In the genomic region with DNA sequence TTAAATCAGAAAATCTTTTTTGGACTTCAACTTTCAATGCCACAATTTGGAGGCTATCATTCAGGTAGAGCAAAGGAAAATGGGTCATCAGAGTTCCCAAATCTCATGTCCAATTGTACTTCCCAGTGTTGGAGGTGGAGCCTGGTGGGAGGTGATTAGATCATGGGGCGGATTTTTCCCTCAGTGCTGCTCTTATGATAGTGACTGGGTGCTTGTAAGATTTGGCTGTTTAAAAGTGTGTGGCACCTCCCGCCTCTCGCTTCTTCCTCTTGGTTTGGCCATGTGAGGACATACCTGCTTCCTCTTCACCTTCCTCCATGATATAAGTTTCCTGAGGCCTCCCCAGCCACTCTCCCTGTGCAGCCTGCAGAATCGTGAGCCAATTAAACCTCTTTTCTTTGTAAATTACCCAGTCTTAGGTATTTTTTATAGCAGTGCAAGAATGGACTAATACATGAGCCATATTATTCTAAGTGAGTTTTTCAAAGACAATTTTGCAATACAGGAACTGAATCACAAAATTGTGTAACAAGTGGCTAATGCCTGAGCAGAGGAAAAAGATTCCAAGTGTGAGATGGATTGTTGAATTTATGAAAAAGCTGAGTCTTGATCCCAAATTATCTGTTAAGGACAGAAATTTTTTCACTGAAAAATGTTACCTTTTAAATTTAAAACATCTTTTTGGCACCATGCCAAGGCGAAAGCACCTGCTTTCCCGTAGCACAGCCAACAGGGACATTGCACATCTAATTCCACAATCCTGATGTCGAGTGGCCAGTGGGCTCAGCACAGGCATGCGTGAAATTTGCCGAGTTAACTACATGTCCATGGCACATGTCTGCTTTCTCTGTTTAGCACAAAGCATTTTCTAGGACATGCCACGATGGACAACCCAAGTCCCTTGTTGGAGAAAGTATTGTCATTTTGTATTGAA, we compare ENCODE assay signal across 12 cellular contexts.
DNase-seq lines count a peak whose midpoint lies in the region; ATAC-seq and TF ChIP-seq lines count a peak whose summit lies in the region.
"Had no signal": no experiment of that assay in that cellular context is flagged by ENCODE, and none has a peak within 500 bp of the region (broad histone marks: within the 10 kb centered on the region; RNA-seq: fewer than 3 reads in every experiment).

No MANE protein-coding gene starts in this region.

- no peaks in the 10 kb centered on the region for H3K9me3 ChIP-seq in HEK293 (ENCODE audit: control insufficient read depth, insufficient read depth, low read depth, low read length)
- no peaks in the 10 kb centered on the region for H3K9me3 ChIP-seq in gastrocnemius medialis
- no peaks in the 10 kb centered on the region for H3K9me3 ChIP-seq in CD8-positive, alpha-beta T cell (ENCODE audit: low read length)

- in situ Hi-C loops in gastrocnemius medialis (cut with MboI; ENCODE audit: low sequenced_read_pairs in 4 of 4) (no loop called here), G401 (cut with HindIII; ENCODE audit: low sequenced_read_pairs) (no loop called here)

- H3K36me3 ChIP-seq in HEK293 (ENCODE audit: control insufficient read depth in 2 of 2, insufficient read depth in 1 of 2, low read length in 2 of 2) (no peaks in the 10 kb centered on the region), gastrocnemius medialis (no peaks in the 10 kb centered on the region)
- no peaks in the 10 kb centered on the region for H3K36me3 ChIP-seq in CD8-positive, alpha-beta T cell (ENCODE audit: insufficient read depth, low read length)

- peak; percentile 66 to 77 for ATAC-seq in gastrocnemius medialis
- no peak for ATAC-seq in CD8-positive, alpha-beta T cell
- no peak for ATAC-seq in HG03039 (IDR thresholded peaks at IDR 0.05; ENCODE audit: unreplicated experiment)
- no peak for ATAC-seq in GM19467 (IDR thresholded peaks at IDR 0.05; ENCODE audit: unreplicated experiment)

- no peak for TF ChIP-seq CTCF in HEK293 (tag by site-specific recombination; IDR thresholded peaks at IDR 0.05)
- no peak for TF ChIP-seq CTCF in RWPE1 (conservative IDR thresholded peaks at IDR 0.05; ENCODE audit: low read depth)
- no peak for TF ChIP-seq CTCF in fibroblast of the aortic adventitia (IDR thresholded peaks at IDR 0.05; ENCODE audit: insufficient read depth, low read length)
- no peak for TF ChIP-seq CTCF in gastrocnemius medialis (IDR thresholded peaks at IDR 0.05 in 4 of 5, conservative IDR thresholded peaks at IDR 0.05 in 1 of 5)
- no peak for TF ChIP-seq CTCF in CD8-positive, alpha-beta T cell (IDR thresholded peaks at IDR 0.05)

- no peaks in the 10 kb centered on the region for H3K27me3 ChIP-seq in gastrocnemius medialis
- H3K27me3 ChIP-seq in CD8-positive, alpha-beta T cell (ENCODE audit: insufficient read depth, low read length), result no peaks in the 10 kb centered on the region

- no peak for TF ChIP-seq POLR2A in gastrocnemius medialis (IDR thresholded peaks at IDR 0.05)

- no peaks in the 10 kb centered on the region for H3K9me3 Mint-ChIP-seq in CD8-positive, alpha-beta T cell
- H3K9me3 Mint-ChIP-seq: T-helper 1 cell treated with Interleukin-12 subunit alpha and Interleukin-12 subunit beta and Interleukin-4 antibody, amounts not matched to agents 30 μg/mL and 1 μg/mL, for 36 hours had no signal

- H3K4me1 ChIP-seq in HEK293 (ENCODE audit: control insufficient read depth, insufficient read depth, low read length) (no peaks in the 10 kb centered on the region), gastrocnemius medialis (peaks cover 0 to 3% of the 10 kb centered on the region in 2 donors)
- H3K4me1 ChIP-seq in CD8-positive, alpha-beta T cell (ENCODE audit: insufficient read depth, low read length), result no peaks in the 10 kb centered on the region

- intact Hi-C loops in gastrocnemius medialis (cut with DNase I; ENCODE audit: low total_unique reads), result no loop called here
- intact Hi-C loops in CD8-positive, alpha-beta T cell (cut with DNase I, micrococcal nuclease), result no loop called here

- DNase-seq in RWPE1 (ENCODE audit: low spot score) (peak; percentile 65), fibroblast of the aortic adventitia (ENCODE audit: low read depth) (peak; percentile 94), gastrocnemius medialis (no peak), G401 (ENCODE audit: low spot score) (no peak)
- no peak for DNase-seq in CD8-positive, alpha-beta T cell
- DNase-seq: activated T-cell treated with anti-CD3 and anti-CD28 coated beads for 4 hours, caudate nucleus, DND-41 had no signal

- no peaks in the 10 kb centered on the region for H3K36me3 Mint-ChIP-seq in CD8-positive, alpha-beta T cell

- POLR2A ChIA-PET in HEK293 (lab: Yijun Ruan, JAX) (no interaction called here), RWPE1 (lab: Yijun Ruan, JAX; ENCODE audit: low non-redundant PET) (no interaction called here)
- POLR2A ChIA-PET in CD8-positive, alpha-beta T cell (lab: Charles Lee), result no interaction called here

- CTCF ChIA-PET in HEK293 (lab: Yijun Ruan, JAX) (no interaction called here), RWPE1 (lab: Yijun Ruan, JAX) (no interaction called here)
- CTCF ChIA-PET in CD8-positive, alpha-beta T cell (lab: Charles Lee), result no interaction called here

- H3K4me1 Mint-ChIP-seq in CD8-positive, alpha-beta T cell (ENCODE audit: low read depth), result no peaks in the 10 kb centered on the region

- H3K27ac ChIP-seq in HEK293 (ENCODE audit: extremely low read depth, low read depth, low read length), result no peak overlapping the region
- H3K27ac ChIP-seq in RWPE1, result peak overlapping the region; percentile 88
- H3K27ac ChIP-seq in gastrocnemius medialis, result peak overlapping the region in 3 of 4 donors; percentile 27 to 45 (median 29)
- H3K27ac ChIP-seq in CD8-positive, alpha-beta T cell (ENCODE audit: low read depth, low read length), result no peak overlapping the region

- H3K4me3 Mint-ChIP-seq in CD8-positive, alpha-beta T cell, result no peak overlapping the region
- H3K4me3 Mint-ChIP-seq: T-helper 1 cell treated with Interleukin-12 subunit alpha and Interleukin-12 subunit beta and Interleukin-4 antibody, amounts not matched to agents 30 μg/mL and 1 μg/mL, for 36 hours had no signal

- H3K4me3 ChIP-seq in HEK293 (ENCODE audit: low read depth, low read length) (no peak overlapping the region), fibroblast of the aortic adventitia (ENCODE audit: low read depth, low read length) (no peak overlapping the region), gastrocnemius medialis (no peak overlapping the region)
- H3K4me3 ChIP-seq in CD8-positive, alpha-beta T cell (ENCODE audit: low read depth, low read length), result no peak overlapping the region

- no peak overlapping the region for H3K27ac Mint-ChIP-seq in CD8-positive, alpha-beta T cell
- H3K27ac Mint-ChIP-seq: T-helper 1 cell treated with Interleukin-12 subunit alpha and Interleukin-12 subunit beta and Interleukin-4 antibody, amounts not matched to agents 30 μg/mL and 1 μg/mL, for 36 hours had no signal

- H3K27me3 Mint-ChIP-seq in CD8-positive, alpha-beta T cell (ENCODE audit: low read depth), result no peaks in the 10 kb centered on the region

TF ChIP-seq in HEK293, 187 proteins besides CTCF, POLR2A, EP300 and RAD21:
- TF ChIP-seq, protein P1, sequence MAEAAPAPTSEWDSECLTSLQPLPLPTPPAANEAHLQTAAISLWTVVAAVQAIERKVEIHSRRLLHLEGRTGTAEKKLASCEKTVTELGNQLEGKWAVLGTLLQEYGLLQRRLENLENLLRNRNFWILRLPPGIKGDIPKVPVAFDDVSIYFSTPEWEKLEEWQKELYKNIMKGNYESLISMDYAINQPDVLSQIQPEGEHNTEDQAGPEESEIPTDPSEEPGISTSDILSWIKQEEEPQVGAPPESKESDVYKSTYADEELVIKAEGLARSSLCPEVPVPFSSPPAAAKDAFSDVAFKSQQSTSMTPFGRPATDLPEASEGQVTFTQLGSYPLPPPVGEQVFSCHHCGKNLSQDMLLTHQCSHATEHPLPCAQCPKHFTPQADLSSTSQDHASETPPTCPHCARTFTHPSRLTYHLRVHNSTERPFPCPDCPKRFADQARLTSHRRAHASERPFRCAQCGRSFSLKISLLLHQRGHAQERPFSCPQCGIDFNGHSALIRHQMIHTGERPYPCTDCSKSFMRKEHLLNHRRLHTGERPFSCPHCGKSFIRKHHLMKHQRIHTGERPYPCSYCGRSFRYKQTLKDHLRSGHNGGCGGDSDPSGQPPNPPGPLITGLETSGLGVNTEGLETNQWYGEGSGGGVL (tag by site-specific recombination; IDR thresholded peaks at IDR 0.05), result no peak
- TF ChIP-seq ZNF341 (tag by site-specific recombination; IDR thresholded peaks at IDR 0.05; ENCODE audit: low read depth), result peak; percentile 54
- peak; percentile 42; the same call in 1 of the 2 replicates for TF ChIP-seq ZNF626 (tag by site-specific recombination; IDR thresholded peaks at IDR 0.05)

Comparison
In these comparisons a context has a peak if more than half of its experiments do, and no peak if none do; other contexts are left out.
1. H3K27ac ChIP-seq: peak in RWPE1 (single experiment) and gastrocnemius medialis (3 of 4); none in HEK293 (single experiment) and CD8-positive, alpha-beta T cell (single experiment).
2. DNase-seq: peak in RWPE1 (single experiment) and fibroblast of the aortic adventitia (single experiment); none in gastrocnemius medialis (0 of 2), CD8-positive, alpha-beta T cell (0 of 7) and G401 (single experiment).
3. ATAC-seq: peak in gastrocnemius medialis (2 of 2); none in CD8-positive, alpha-beta T cell (single experiment), HG03039 (single experiment) and GM19467 (single experiment).